ENCODE assay signal across 9 cellular contexts in the genomic region with DNA sequence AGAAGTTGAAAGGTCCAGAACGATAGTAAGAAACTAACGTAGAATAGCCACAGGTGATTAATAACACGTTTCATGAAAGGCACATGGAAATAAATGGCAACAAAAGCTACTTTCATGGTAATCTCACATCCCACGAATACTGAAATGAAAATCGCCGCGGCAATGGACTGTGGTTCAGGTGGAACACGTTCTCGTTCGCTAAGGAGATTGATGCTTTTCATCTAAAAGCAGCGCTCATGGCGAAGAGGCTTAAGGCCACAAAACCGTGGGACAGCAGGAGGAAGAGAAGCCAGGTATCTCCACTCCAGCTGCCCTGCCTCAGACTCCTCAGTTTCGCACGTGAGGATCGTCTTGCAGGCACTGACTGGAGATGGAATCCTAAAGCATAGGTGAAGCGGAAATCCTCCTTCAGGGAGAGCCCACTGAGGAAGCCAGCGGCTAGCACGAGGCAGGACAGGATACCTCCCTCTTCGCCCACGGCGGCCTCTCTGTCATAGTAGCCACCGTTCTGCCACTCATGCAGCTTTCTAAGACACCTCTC. TPM values are rescaled to one million over a fixed set of nuclear protein-coding genes. Genes with fewer than 3 reads are reported as not detected.
DNase-seq lines count a peak whose midpoint lies in the region; ATAC-seq and TF ChIP-seq lines count a peak whose summit lies in the region.
"Had no signal": no experiment of that assay in that cellular context is flagged by ENCODE, and none has a peak within 500 bp of the region (broad histone marks: within the 10 kb centered on the region; RNA-seq: fewer than 3 reads in every experiment).

No MANE protein-coding gene starts in this region.

- H3K4me3 ChIP-seq in WI38 (ENCODE audit: low read depth, low read length) (peak overlapping the region; percentile 62), fibroblast of villous mesenchyme (ENCODE audit: low read depth, low read length) (peak overlapping the region; percentile 87), prostate gland (peak overlapping the region; percentile 79 to 85)

- CTCF ChIA-PET in Calu3 (lab: Charles Lee) = interaction anchor here (0.6 to 1.5 kb wide), 4 partner anchors 12 to 117 kb away, joined by 3 to 4 read pairs (median 3); no protein-coding TSS in a partner anchor

- H3K36me3 ChIP-seq in prostate gland = no peaks in the 10 kb centered on the region

- H3K4me1 ChIP-seq in prostate gland (replicated peaks) = no peaks in the 10 kb centered on the region

- peaks cover 16% of the 10 kb centered on the region for H3K4me1 Mint-ChIP-seq in Calu3 (ENCODE audit: low read depth, unreplicated experiment)

- DNase-seq in Calu3 (no peak), HT-29 (ENCODE audit: low spot score) (peak; percentile 66), fibroblast of villous mesenchyme (ENCODE audit: low read depth) (no peak), prostate gland (ENCODE audit: low spot score) (no peak), occipital lobe (lab: John Stamatoyannopoulos, UW) (no peak), NCI-H2029 treated with DMSO at 0.1 percent for 48 hours (lab: John Stamatoyannopoulos, UW) (no peak)

- H3K9me3 Mint-ChIP-seq in Calu3 (ENCODE audit: low read depth, unreplicated experiment) = no peaks in the 10 kb centered on the region

- H3K27me3 Mint-ChIP-seq in Calu3 (ENCODE audit: unreplicated experiment) = no peaks in the 10 kb centered on the region

- peak overlapping the region; percentile 89 to 90 for H3K27ac ChIP-seq in prostate gland

- TF ChIP-seq CTCF in Calu3 (IDR thresholded peaks at IDR 0.05; ENCODE audit: unreplicated experiment) = no peak
- no peak for TF ChIP-seq CTCF in WI38 (IDR thresholded peaks at IDR 0.05; ENCODE audit: low read depth, low read length)
- no peak for TF ChIP-seq CTCF in fibroblast of villous mesenchyme (IDR thresholded peaks at IDR 0.05; ENCODE audit: insufficient read depth, low read depth, low read length)
- TF ChIP-seq CTCF in prostate gland (IDR thresholded peaks at IDR 0.05) = no peak

- H3K4me3 Mint-ChIP-seq in Calu3 (ENCODE audit: low read depth, unreplicated experiment) = peak overlapping the region; percentile 99

- H3K27me3 ChIP-seq in prostate gland (replicated peaks; ENCODE audit: insufficient read depth) = no peaks in the 10 kb centered on the region

- BruUV-seq in Calu3 (replicated peaks; lab: Mats Ljungman, UMichigan) = TSS peak; percentile 68

- peaks cover 35% of the 10 kb centered on the region for H3K36me3 Mint-ChIP-seq in Calu3 (ENCODE audit: insufficient read depth, unreplicated experiment)

- 3% methylated on average over 19 of the region's 23 CpGs for WGBS in prostate gland

- no peak for TF ChIP-seq POLR2A in prostate gland (IDR thresholded peaks at IDR 0.05)

- peak overlapping the region; percentile 89 for H3K27ac Mint-ChIP-seq in Calu3 (ENCODE audit: unreplicated experiment)

- intact Hi-C loops in Calu3 (cut with micrococcal nuclease; ENCODE audit: unreplicated experiment) = loop anchor here (5.0 kb wide), 2 partner anchors 95 to 135 kb away; no protein-coding TSS in a partner anchor
- intact Hi-C loops in prostate gland (cut with DNase I) = no loop called here

- H3K9me3 ChIP-seq in prostate gland = no peaks in the 10 kb centered on the region

- peak; percentile 16 for ATAC-seq in GM19467 (IDR thresholded peaks at IDR 0.05; ENCODE audit: unreplicated experiment)

RNA-seq across cellular contexts. Expression of gene GPHN, which starts 0.7 kb away (rescaled TPM):
- total RNA-seq in Calu3 (2022) (34.9 and 35.0 TPM in 2 replicates), fibroblast of villous mesenchyme (5.8 and 9.1 TPM in 2 replicates), prostate gland (10 to 100 TPM; 13.5 to 18.7 TPM), occipital lobe (110 TPM)
- 13.5 and 17.0 TPM in 2 replicates for total RNA-seq in HT-29 (2014; rRNA removed; shearing (Covaris generic))

RNA-seq across cellular contexts. Expression of gene CCDC196, which starts 21.1 kb away (rescaled TPM):
- total RNA-seq in Calu3 (2022) (not detected in 2 replicates), fibroblast of villous mesenchyme (not detected in 2 replicates), prostate gland (1 to 10 TPM in 1 of 2 donors, not detected in 1; 2.6 TPM), occipital lobe (not detected)
- total RNA-seq in HT-29 (2014; rRNA removed; shearing (Covaris generic)) = not detected in 2 replicates
- total RNA-seq: T-helper 2 cell treated with Interferon-gamma antibody and Interleukin-4, amounts not matched to agents 100 ng/mL and 5 ng/mL, for 36 hours had no signal
